Comparison of ENCODE assay signal across 1 cellular context in genomic region chr12:95700316-95700785, GRCh38.
TF ChIP-seq lines count a peak whose summit lies in the region.

No MANE protein-coding gene starts in this region.

TF ChIP-seq in GM12878, 131 proteins besides CTCF, POLR2A, EP300 and RAD21 (continued from another document and continues in another):
- TF ChIP-seq BACH1 (IDR thresholded peaks at IDR 0.05; ENCODE audit: borderline replicate concordance) = peak; percentile 29; the same call in 1 of the 2 replicates
- peak; percentile 95 for TF ChIP-seq BCL11A (IDR thresholded peaks at IDR 0.05; ENCODE audit: low read depth, low read length)
- peak; percentile 60 for TF ChIP-seq GABPA (IDR thresholded peaks at IDR 0.05; ENCODE audit: low read depth)
- TF ChIP-seq MAX (IDR thresholded peaks at IDR 0.05; ENCODE audit: low read depth, low read length) = no peak
- TF ChIP-seq USF1 (IDR thresholded peaks at IDR 0.05; ENCODE audit: borderline replicate concordance, extremely low read length, insufficient read depth, low read depth, low read length) = no peak
- no peak for TF ChIP-seq SMC3 (IDR thresholded peaks at IDR 0.05; ENCODE audit: borderline replicate concordance, low read length)
- peak; percentile 58 for TF ChIP-seq CREB1 (IDR thresholded peaks at IDR 0.05; ENCODE audit: low read depth)
- TF ChIP-seq BHLHE40 (IDR thresholded peaks at IDR 0.05; ENCODE audit: borderline replicate concordance in 1 of 2, low read depth in 2 of 2, low read length in 1 of 2) = peak; percentile 40 to 51; a peak in 2 of 4 replicates
- TF ChIP-seq EZH2 (IDR thresholded peaks at IDR 0.05; ENCODE audit: borderline replicate concordance, control insufficient read depth, low read depth, low read length) = no peak
- peak; percentile 57; the same call in 1 of the 2 replicates for TF ChIP-seq PKNOX1 (IDR thresholded peaks at IDR 0.05)
- TF ChIP-seq SIN3A (IDR thresholded peaks at IDR 0.05; ENCODE audit: low read depth, low read length) = no peak
- peak; percentile 80; the same call in 2 of the 3 replicates for TF ChIP-seq POU2F2 (IDR thresholded peaks at IDR 0.05; ENCODE audit: borderline replicate concordance, low read depth, low read length)
- TF ChIP-seq JUND (IDR thresholded peaks at IDR 0.05; ENCODE audit: low read depth, low read length) = peak; percentile 81
- peak; percentile 82; the same call in 1 of the 2 replicates for TF ChIP-seq ZBED1 (IDR thresholded peaks at IDR 0.05; ENCODE audit: borderline replicate concordance)
- TF ChIP-seq MTA2 (IDR thresholded peaks at IDR 0.05; ENCODE audit: low read depth) = peak; percentile 87
- TF ChIP-seq BRCA1 (IDR thresholded peaks at IDR 0.05; ENCODE audit: low read depth, low read length) = no peak
- peak; percentile 93; the same call in 1 of the 2 replicates for TF ChIP-seq PAX5 (IDR thresholded peaks at IDR 0.05; ENCODE audit: borderline replicate concordance, low read depth, low read length)
- peak; percentile 84 for TF ChIP-seq IKZF1 (conservative IDR thresholded peaks at IDR 0.05)
- no peak for TF ChIP-seq ATF3 (IDR thresholded peaks at IDR 0.05; ENCODE audit: borderline replicate concordance, extremely low read depth, low read depth, low read length)
- TF ChIP-seq ETV6 (conservative IDR thresholded peaks at IDR 0.05 in 1 of 2, IDR thresholded peaks at IDR 0.05 in 1 of 2; ENCODE audit: borderline replicate concordance in 1 of 2, low read depth in 1 of 2) = peak in 1 of 2 experiments; percentile 76; a peak in 2 of 4 replicates
- TF ChIP-seq RUNX3 (IDR thresholded peaks at IDR 0.05; ENCODE audit: low read length) = peak; percentile 99
- TF ChIP-seq NFIC (IDR thresholded peaks at IDR 0.05; ENCODE audit: low read depth, low read length) = peak; percentile 93
- TF ChIP-seq ZNF384 (IDR thresholded peaks at IDR 0.05; ENCODE audit: borderline replicate concordance, low read depth, low read length) = no peak
- TF ChIP-seq SKIL (IDR thresholded peaks at IDR 0.05; ENCODE audit: low read depth, poor library complexity, severe bottlenecking) = peak; percentile 95
- TF ChIP-seq MYC (IDR thresholded peaks at IDR 0.05; ENCODE audit: insufficient read depth, insufficient read length, insufficient replicate concordance, low read length, severe bottlenecking) = no peak
- peak; percentile 88 for TF ChIP-seq FOXM1 (IDR thresholded peaks at IDR 0.05; ENCODE audit: low read depth, low read length)
- peak; percentile 87 to 93 for TF ChIP-seq IKZF2 (IDR thresholded peaks at IDR 0.05)
- peak; percentile 92 for TF ChIP-seq JUNB (IDR thresholded peaks at IDR 0.05)
- peak; percentile 83 for TF ChIP-seq PBX3 (IDR thresholded peaks at IDR 0.05; ENCODE audit: insufficient replicate concordance, low read depth, low read length)
- no peak for TF ChIP-seq SRF (IDR thresholded peaks at IDR 0.05; ENCODE audit: low read depth in 2 of 2, low read length in 2 of 2)
- no peak for TF ChIP-seq ZBTB11 (CRISPR knock-in tag; IDR thresholded peaks at IDR 0.05)
- TF ChIP-seq KLF5 (IDR thresholded peaks at IDR 0.05; ENCODE audit: partially characterized antibody) = no peak
- peak; percentile 68; the same call in 1 of the 2 replicates for TF ChIP-seq TCF3 (IDR thresholded peaks at IDR 0.05; ENCODE audit: borderline replicate concordance, insufficient read depth, low read depth, low read length)
- peak; percentile 81 for TF ChIP-seq CBFB (IDR thresholded peaks at IDR 0.05; ENCODE audit: low read depth)
- peak in 1 of 2 experiments; percentile 75; a peak in 2 of 4 replicates for TF ChIP-seq CEBPB (IDR thresholded peaks at IDR 0.05; ENCODE audit: borderline replicate concordance in 1 of 2, low read depth in 2 of 2, low read length in 2 of 2)
- no peak for TF ChIP-seq HDGF (IDR thresholded peaks at IDR 0.05)
- peak; percentile 39 for TF ChIP-seq SP1 (IDR thresholded peaks at IDR 0.05; ENCODE audit: low read depth, low read length)
- TF ChIP-seq RAD51 (IDR thresholded peaks at IDR 0.05) = no peak
- TF ChIP-seq NR2F1 (conservative IDR thresholded peaks at IDR 0.05) = peak; percentile 95
- TF ChIP-seq ZNF217 (IDR thresholded peaks at IDR 0.05) = peak; percentile 73; the same call in 1 of the 2 replicates
- no peak for TF ChIP-seq EGR1 (IDR thresholded peaks at IDR 0.05; ENCODE audit: borderline replicate concordance in 1 of 2, low read depth in 2 of 2, low read length in 2 of 2)
- TF ChIP-seq POLR2AphosphoS2 (IDR thresholded peaks at IDR 0.05; ENCODE audit: low read depth, low read length) = no peak
- TF ChIP-seq USF2 (IDR thresholded peaks at IDR 0.05; ENCODE audit: borderline replicate concordance, low read depth, low read length) = no peak
- peak; percentile 71 for TF ChIP-seq BCL3 (IDR thresholded peaks at IDR 0.05; ENCODE audit: borderline replicate concordance, insufficient read depth, low read depth, low read length, poor library complexity, severe bottlenecking)
- TF ChIP-seq NBN (IDR thresholded peaks at IDR 0.05) = peak; percentile 39; the same call in 1 of the 2 replicates
- peak; percentile 65; the same call in 1 of the 2 replicates for TF ChIP-seq CREM (IDR thresholded peaks at IDR 0.05; ENCODE audit: low read depth)
- peak; percentile 53; the same call in 1 of the 2 replicates for TF ChIP-seq SPI1 (IDR thresholded peaks at IDR 0.05; ENCODE audit: borderline replicate concordance, insufficient read depth, low read depth, low read length)
- no peak for TF ChIP-seq SREBF2 (IDR thresholded peaks at IDR 0.05; ENCODE audit: low read length)
- no peak for TF ChIP-seq SREBF1 (IDR thresholded peaks at IDR 0.05; ENCODE audit: low read length)
- TF ChIP-seq NFXL1 (IDR thresholded peaks at IDR 0.05; ENCODE audit: borderline replicate concordance) = no peak
- TF ChIP-seq LARP7 (IDR thresholded peaks at IDR 0.05) = no peak
